ENCODE assay signal across 13 cellular contexts in the genomic region with DNA sequence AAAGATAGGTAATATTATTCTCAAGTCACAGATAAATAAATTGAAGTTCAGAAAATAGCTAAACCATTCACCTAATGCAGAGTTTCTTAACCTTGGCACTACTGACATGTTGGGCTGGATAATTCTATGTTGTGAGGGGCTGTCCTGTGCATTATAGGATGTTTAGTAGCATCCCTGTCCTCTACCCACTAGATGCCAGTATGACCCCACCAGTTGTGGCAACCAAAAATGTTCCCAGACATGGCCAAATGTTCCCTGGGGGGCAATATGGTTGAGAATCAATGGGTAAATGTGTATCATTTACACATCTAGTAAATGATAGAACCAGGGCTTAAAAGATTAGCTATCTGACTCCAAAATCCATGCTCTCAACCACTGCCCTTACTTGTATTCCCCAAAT.
"Had no signal": no experiment of that assay in that cellular context is flagged by ENCODE, and none has a peak within 500 bp of the region (broad histone marks: within the 10 kb centered on the region; RNA-seq: fewer than 3 reads in every experiment).

No MANE protein-coding gene starts in this region.

- H3K27ac ChIP-seq: coronary artery, right atrium auricular region had no signal

- H3K36me3 ChIP-seq: right atrium auricular region had no signal

- H3K4me1 ChIP-seq: right atrium auricular region had no signal

- H3K9me3 Mint-ChIP-seq: activated naive CD8-positive, alpha-beta T cell treated with anti-CD3 and anti-CD28 coated beads, Interleukin-2, amount 10 ng/mL, durations not matched to agents 7 days and 5 days; activated T-cell treated with anti-CD3 and anti-CD28 coated beads, Interleukin-2, amount 50 U/mL, for 72 hours had no signal

- H3K27me3 ChIP-seq: right atrium auricular region had no signal

- H3K27me3 Mint-ChIP-seq: activated naive CD8-positive, alpha-beta T cell treated with anti-CD3 and anti-CD28 coated beads, Interleukin-2, amount 10 ng/mL, durations not matched to agents 7 days and 5 days had no signal

- H3K4me1 Mint-ChIP-seq: activated naive CD8-positive, alpha-beta T cell treated with anti-CD3 and anti-CD28 coated beads, Interleukin-2, amount 10 ng/mL, durations not matched to agents 7 days and 5 days had no signal

- FAIRE-seq: small intestine, urothelium cell line had no signal

- H3K36me3 Mint-ChIP-seq: activated naive CD8-positive, alpha-beta T cell treated with anti-CD3 and anti-CD28 coated beads, Interleukin-2, amount 10 ng/mL, durations not matched to agents 7 days and 5 days had no signal

- H3K27ac Mint-ChIP-seq: activated naive CD8-positive, alpha-beta T cell treated with anti-CD3 and anti-CD28 coated beads, Interleukin-2, amount 10 ng/mL, durations not matched to agents 7 days and 5 days; activated T-cell treated with anti-CD3 and anti-CD28 coated beads, Interleukin-2, amount 50 U/mL, for 72 hours had no signal

- H3K4me3 ChIP-seq: coronary artery, right atrium auricular region had no signal

- DNase-seq: activated CD4-positive, alpha-beta T cell treated with anti-CD3 and anti-CD28 coated beads, Interleukin-2, amount 50 U/mL, for 4 hours; activated naive CD8-positive, alpha-beta T cell treated with anti-CD3 and anti-CD28 coated beads, Interleukin-2, amount 10 ng/mL, durations not matched to agents 7 days and 5 days; activated T-cell treated with anti-CD3 and anti-CD28 coated beads, Interleukin-2, amount 50 U/mL, for 72 hours; anterior cingulate cortex; effector CD4-positive, alpha-beta T cell; hypothalamus; kidney glomerular epithelial cell; posterior cingulate gyrus; small intestine had no signal

- ATAC-seq: activated CD4-positive, CD25-positive, alpha-beta regulatory T cell treated with anti-CD3 and anti-CD28 coated beads, Interleukin-2, amount 50 U/mL, for 24 hours; activated T-cell treated with anti-CD3 and anti-CD28 coated beads, Interleukin-2, amount 50 U/mL, for 72 hours had no signal

- H3K4me3 Mint-ChIP-seq: activated naive CD8-positive, alpha-beta T cell treated with anti-CD3 and anti-CD28 coated beads, Interleukin-2, amount 10 ng/mL, durations not matched to agents 7 days and 5 days; activated T-cell treated with anti-CD3 and anti-CD28 coated beads, Interleukin-2, amount 50 U/mL, for 72 hours had no signal
